Comparison of ENCODE assay signal across 24 cellular contexts in the genomic region with DNA sequence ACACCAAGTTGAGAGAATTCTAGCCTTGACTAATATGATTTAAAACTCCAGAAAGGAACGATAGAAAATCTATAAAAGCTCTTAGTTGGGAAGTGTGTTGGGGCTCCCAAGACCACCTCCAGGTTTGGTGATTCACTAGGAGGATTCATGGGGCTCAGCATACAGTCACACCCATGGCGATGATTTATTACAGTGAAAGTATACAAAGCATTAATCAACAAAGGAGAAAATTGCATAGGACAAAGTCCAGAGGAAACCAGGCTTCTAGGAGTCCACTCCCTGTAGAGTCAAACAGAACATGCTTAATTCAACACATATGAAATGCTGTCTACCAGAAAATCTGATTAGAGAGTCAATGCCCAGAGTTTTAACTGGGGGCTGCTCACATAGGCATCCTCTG.
"Had no signal": no experiment of that assay in that cellular context is flagged by ENCODE, and none has a peak within 500 bp of the region (broad histone marks: within the 10 kb centered on the region; RNA-seq: fewer than 3 reads in every experiment).

No MANE protein-coding gene starts in this region.

- H3K36me3 ChIP-seq: ovary, prostate gland, right atrium auricular region, vagina had no signal

- H3K4me3 ChIP-seq: cardiac muscle cell, heart right ventricle, left lung, lung, ovary, prostate gland, right atrium auricular region, vagina had no signal

- ATAC-seq: activated CD8-positive, alpha-beta memory T cell treated with anti-CD3 and anti-CD28 coated beads, Interleukin-2, amount 10 ng/mL, durations not matched to agents 7 days and 5 days; activated CD8-positive, alpha-beta T cell treated with anti-CD3 and anti-CD28 coated beads for 36 hours; activated naive CD8-positive, alpha-beta T cell treated with anti-CD3 and anti-CD28 coated beads, Interleukin-2, amount 50 U/mL, for 24 hours; heart right ventricle; left lung; stimulated activated effector memory CD8-positive, alpha-beta T cell treated with anti-CD3 and anti-CD28 coated beads, Interleukin-12 subunit alpha, Interleukin-12 subunit beta, amount 100 ng/mL, for 72 hours had no signal

- H3K27me3 ChIP-seq: cardiac muscle cell, heart right ventricle, left lung, neutrophil, ovary, right atrium auricular region, vagina had no signal

- H3K9me3 ChIP-seq: heart right ventricle, left lung, neutrophil, ovary, prostate gland, right atrium auricular region, vagina had no signal

- DNase-seq: activated CD4-positive, alpha-beta T cell treated with anti-CD3 and anti-CD28 coated beads, Interleukin-2, amount 10 ng/mL, durations not matched to agents 7 days and 5 days; activated CD4-positive, CD25-positive, alpha-beta regulatory T cell treated with anti-CD3 and anti-CD28 coated beads, Interleukin-2, amount 50 U/mL, for 72 hours; activated CD8-positive, alpha-beta memory T cell treated with anti-CD3 and anti-CD28 coated beads, Interleukin-2, amount 10 ng/mL, durations not matched to agents 7 days and 5 days; activated CD8-positive, alpha-beta T cell treated with anti-CD3 and anti-CD28 coated beads for 36 hours; activated gamma-delta T cell; activated naive CD4-positive, alpha-beta T cell treated with anti-CD3 and anti-CD28 coated beads, Interleukin-2, amount 50 U/mL, for 16 hours; activated naive CD8-positive, alpha-beta T cell treated with anti-CD3 and anti-CD28 coated beads, Interleukin-2, amount 50 U/mL, for 24 hours; activated T-cell treated with anti-CD3 and anti-CD28 coated beads for 4 hours; effector CD8-positive, alpha-beta T cell; erythroblast; foreskin fibroblast; heart right ventricle; left lung; ovary; stimulated activated CD4-positive, alpha-beta T cell treated with anti-CD3 and anti-CD28 coated beads, Interleukin-12 subunit alpha, Interleukin-12 subunit beta, amount 100 ng/mL, for 4 hours; trophoblast cell had no signal

- H3K27ac ChIP-seq: cardiac muscle cell, heart right ventricle, left lung, neutrophil, ovary, prostate gland, right atrium auricular region, vagina, VCaP had no signal

- H3K4me1 ChIP-seq: prostate gland had no signal
